15 cellular contexts compared by ENCODE assay signal in genomic region chr17:45220079-45220478, GRCh38. TPM values are rescaled to one million over a fixed set of nuclear protein-coding genes. Genes with fewer than 3 reads are reported as not detected.
DNase-seq lines count a peak whose midpoint lies in the region; ATAC-seq, FAIRE-seq and TF ChIP-seq lines count a peak whose summit lies in the region.
"Had no signal": no experiment of that assay in that cellular context is flagged by ENCODE, and none has a peak within 500 bp of the region (broad histone marks: within the 10 kb centered on the region; RNA-seq: fewer than 3 reads in every experiment).

No MANE protein-coding gene starts in this region.

- H3K4me3 ChIP-seq in BLaER1 treated with 17β-estradiol and CSF1 and Interleukin-3, amounts not matched to agents 10 nM and 100 nM, result peak overlapping the region in 9 of 10 experiments; percentile 93 to 100 (median 98); a peak in 17 of 20 replicates
- H3K4me3 ChIP-seq in small intestine (ENCODE audit: low read depth in 1 of 2, low read length in 2 of 2), result no peak overlapping the region
- H3K4me3 ChIP-seq: prostate gland, SJSA1 had no signal

- FAIRE-seq in GM12892 (lab: Jason Lieb, UNC), result peak; percentile 24
- no peak for FAIRE-seq in small intestine (lab: Jason Lieb, UNC)
- FAIRE-seq: GM12891 had no signal

- peaks cover 47 to 65% (median 56%) of the 10 kb centered on the region in 10 experiments for H3K4me1 ChIP-seq in BLaER1 treated with 17β-estradiol and CSF1 and Interleukin-3, amounts not matched to agents 10 nM and 100 nM
- H3K4me1 ChIP-seq in small intestine (ENCODE audit: control insufficient read depth in 2 of 2, insufficient read depth in 1 of 2, low read depth in 1 of 2, low read length in 1 of 2), result no peaks in the 10 kb centered on the region
- H3K4me1 ChIP-seq: prostate gland had no signal

- peak overlapping the region; percentile 90 to 99 (median 97) for H3K9ac ChIP-seq in BLaER1 treated with 17β-estradiol and CSF1 and Interleukin-3, amounts not matched to agents 10 nM and 100 nM

- H3K9me3 Mint-ChIP-seq in activated T-helper 17 cell treated with anti-CD3 and anti-CD28 coated beads, Interleukin-2, amount 50 U/mL, for 72 hours, result no peaks in the 10 kb centered on the region
- H3K9me3 Mint-ChIP-seq in natural killer cell treated with Interleukin-12 subunit alpha and Interleukin-12 subunit beta and Interleukin-15 and Interleukin-18, amount 100 ng/mL, for 72 hours, result no peaks in the 10 kb centered on the region

- WGBS in small intestine, 3 donors, result 76 to 85% (median 83%) methylated on average over 3 of the region's 3 CpGs

- H3K27ac ChIP-seq in BLaER1 treated with 17β-estradiol and CSF1 and Interleukin-3, amounts not matched to agents 10 nM and 100 nM, result peak overlapping the region in 10 of 11 experiments; percentile 31 to 100 (median 99); a peak in 17 of 22 replicates
- H3K27ac ChIP-seq in small intestine (ENCODE audit: low read depth in 1 of 2, low read length in 1 of 2), result no peak overlapping the region
- H3K27ac ChIP-seq: brain microvascular endothelial cell, prostate gland, SJSA1 had no signal

- TF ChIP-seq POLR2A in GM12892 (IDR thresholded peaks at IDR 0.05; ENCODE audit: low read depth, low read length), result no peak

- H3K36me3 ChIP-seq in BLaER1 treated with 17β-estradiol and CSF1 and Interleukin-3, amounts not matched to agents 10 nM and 100 nM, result peaks cover 0 to 74% (median 37%) of the 10 kb centered on the region in 11 experiments; a peak in 17 of 22 replicates
- no peaks in the 10 kb centered on the region for H3K36me3 ChIP-seq in small intestine (ENCODE audit: control insufficient read depth in 2 of 2, insufficient read depth in 2 of 2, low read length in 2 of 2)
- H3K36me3 ChIP-seq: brain microvascular endothelial cell, prostate gland, SJSA1, transverse colon had no signal

- no peaks in the 10 kb centered on the region for H3K9me3 ChIP-seq in BLaER1 treated with 17β-estradiol and CSF1 and Interleukin-3, amounts not matched to agents 10 nM and 100 nM (replicated peaks in 1 of 11)
- H3K9me3 ChIP-seq in small intestine (ENCODE audit: control insufficient read depth, low read depth), result no peaks in the 10 kb centered on the region
- H3K9me3 ChIP-seq: prostate gland, SJSA1, transverse colon had no signal

- peaks cover 11% of the 10 kb centered on the region for H3K4me1 Mint-ChIP-seq in activated T-helper 17 cell treated with anti-CD3 and anti-CD28 coated beads, Interleukin-2, amount 50 U/mL, for 72 hours
- H3K4me1 Mint-ChIP-seq in natural killer cell treated with Interleukin-12 subunit alpha and Interleukin-12 subunit beta and Interleukin-15 and Interleukin-18, amount 100 ng/mL, for 72 hours (ENCODE audit: low read depth in 2 of 2), result peaks cover 41 to 45% of the 10 kb centered on the region in 2 donors

- H3K4me2 ChIP-seq in BLaER1 treated with 17β-estradiol and CSF1 and Interleukin-3, amounts not matched to agents 10 nM and 100 nM, result peak overlapping the region; percentile 96 to 100 (median 99)

- ATAC-seq in activated T-helper 17 cell treated with anti-CD3 and anti-CD28 coated beads, Interleukin-2, amount 50 U/mL, for 72 hours (replicated peaks), result no peak
- no peak for ATAC-seq in natural killer cell treated with Interleukin-12 subunit alpha and Interleukin-12 subunit beta and Interleukin-15 and Interleukin-18, amount 100 ng/mL, for 72 hours

- no peaks in the 10 kb centered on the region for H3K27me3 Mint-ChIP-seq in activated T-helper 17 cell treated with anti-CD3 and anti-CD28 coated beads, Interleukin-2, amount 50 U/mL, for 72 hours
- no peaks in the 10 kb centered on the region for H3K27me3 Mint-ChIP-seq in natural killer cell treated with Interleukin-12 subunit alpha and Interleukin-12 subunit beta and Interleukin-15 and Interleukin-18, amount 100 ng/mL, for 72 hours

- H3K27ac Mint-ChIP-seq in activated T-helper 17 cell treated with anti-CD3 and anti-CD28 coated beads, Interleukin-2, amount 50 U/mL, for 72 hours, result peak overlapping the region; percentile 80
- peak overlapping the region; percentile 71 to 81 for H3K27ac Mint-ChIP-seq in natural killer cell treated with Interleukin-12 subunit alpha and Interleukin-12 subunit beta and Interleukin-15 and Interleukin-18, amount 100 ng/mL, for 72 hours

- H3K36me3 Mint-ChIP-seq in activated T-helper 17 cell treated with anti-CD3 and anti-CD28 coated beads, Interleukin-2, amount 50 U/mL, for 72 hours (ENCODE audit: low read depth), result peaks cover 92% of the 10 kb centered on the region
- no peaks in the 10 kb centered on the region for H3K36me3 Mint-ChIP-seq in natural killer cell treated with Interleukin-12 subunit alpha and Interleukin-12 subunit beta and Interleukin-15 and Interleukin-18, amount 100 ng/mL, for 72 hours

- peaks cover 0 to 54% (median 12%) of the 10 kb centered on the region in 11 experiments; a peak in 10 of 22 replicates for H4K20me1 ChIP-seq in BLaER1 treated with 17β-estradiol and CSF1 and Interleukin-3, amounts not matched to agents 10 nM and 100 nM

- DNase-seq in GM12892 (ENCODE audit: insufficient read length) (no peak), NCI-H2196 treated with DMSO at 0.1 percent for 48 hours (lab: John Stamatoyannopoulos, UW; ENCODE audit: unreplicated experiment) (no peak), small intestine (no peak)
- no peak for DNase-seq in natural killer cell treated with Interleukin-12 subunit alpha and Interleukin-12 subunit beta and Interleukin-15 and Interleukin-18, amount 100 ng/mL, for 72 hours (ENCODE audit: low spot score)
- no peak for DNase-seq in NK-92 treated with Interleukin-12 subunit alpha and Interleukin-12 subunit beta, amount 100 ng/mL, for 24 hours (lab: John Stamatoyannopoulos, UW)
- DNase-seq: brain microvascular endothelial cell; effector CD8-positive, alpha-beta T cell; transverse colon had no signal

- H3K4me3 Mint-ChIP-seq in activated T-helper 17 cell treated with anti-CD3 and anti-CD28 coated beads, Interleukin-2, amount 50 U/mL, for 72 hours, result peak overlapping the region; percentile 89
- H3K4me3 Mint-ChIP-seq in natural killer cell treated with Interleukin-12 subunit alpha and Interleukin-12 subunit beta and Interleukin-15 and Interleukin-18, amount 100 ng/mL, for 72 hours, result peak overlapping the region; percentile 81

- no peaks in the 10 kb centered on the region for H3K27me3 ChIP-seq in BLaER1 treated with 17β-estradiol and CSF1 and Interleukin-3, amounts not matched to agents 10 nM and 100 nM
- H3K27me3 ChIP-seq in small intestine (ENCODE audit: control insufficient read depth in 2 of 2, insufficient read depth in 2 of 2, low read length in 2 of 2), result peaks cover 0 to 2% of the 10 kb centered on the region in 2 donors

RNA-seq across cellular contexts. Expression of gene FMNL1, which starts 1.6 kb away (rescaled TPM):
- polyA plus RNA-seq in GM12892 (2012; ENCODE audit: missing spikeins), result 54.8 TPM
- total RNA-seq in activated T-helper 17 cell treated with anti-CD3 and anti-CD28 coated beads, Interleukin-2, amount 50 U/mL, for 72 hours, result 100 to 1,000 TPM; 262 to 496 TPM
- total RNA-seq in natural killer cell treated with Interleukin-12 subunit alpha and Interleukin-12 subunit beta and Interleukin-15 and Interleukin-18, amount 100 ng/mL, for 72 hours, result 100 to 1,000 TPM; 280 to 380 TPM
- polyA plus RNA-seq in small intestine, result 10 to 100 TPM in 1 of 3 donors, 1 to 10 TPM in 2; 3.1 to 15.4 (median 8.3) TPM
- total RNA-seq: SJSA1 had no signal

RNA-seq across cellular contexts. Expression of gene SPATA32, which starts 41.8 kb away (rescaled TPM):
- polyA plus RNA-seq in GM12892 (2012; ENCODE audit: missing spikeins), result 0.74 TPM
- under 1 TPM; 0.13 to 0.32 TPM for total RNA-seq in activated T-helper 17 cell treated with anti-CD3 and anti-CD28 coated beads, Interleukin-2, amount 50 U/mL, for 72 hours
- total RNA-seq in natural killer cell treated with Interleukin-12 subunit alpha and Interleukin-12 subunit beta and Interleukin-15 and Interleukin-18, amount 100 ng/mL, for 72 hours, result under 1 TPM; 0.62 to 0.81 TPM
- under 1 TPM in 1 of 3 donors, not detected in 2; 0.04 TPM for polyA plus RNA-seq in small intestine
- total RNA-seq: lung microvascular endothelial cell, SJSA1 had no signal
- polyA plus RNA-seq: BJ had no signal

RNA-seq across cellular contexts. Expression of gene HEXIM2, which starts 58.4 kb away (rescaled TPM):
- polyA plus RNA-seq in GM12892 (2012; ENCODE audit: missing spikeins), result 4.4 TPM
- 1 to 10 TPM; 6.1 to 8.5 TPM for total RNA-seq in activated T-helper 17 cell treated with anti-CD3 and anti-CD28 coated beads, Interleukin-2, amount 50 U/mL, for 72 hours
- total RNA-seq in natural killer cell treated with Interleukin-12 subunit alpha and Interleukin-12 subunit beta and Interleukin-15 and Interleukin-18, amount 100 ng/mL, for 72 hours, result 10 to 100 TPM in 1 of 2 donors, 1 to 10 TPM in 1; 6.1 to 10.7 TPM
- 10 to 100 TPM; 11.2 to 13.3 (median 13.0) TPM for polyA plus RNA-seq in small intestine

Comparison
In these comparisons a context has a peak if more than half of its experiments do, and no peak if none do; other contexts are left out.
1. H3K27ac ChIP-seq: peak in BLaER1 treated with 17β-estradiol and CSF1 and Interleukin-3, amounts not matched to agents 10 nM and 100 nM (10 of 11); none in small intestine (0 of 2).
2. H3K4me3 ChIP-seq: peak in BLaER1 treated with 17β-estradiol and CSF1 and Interleukin-3, amounts not matched to agents 10 nM and 100 nM (9 of 10); none in small intestine (0 of 2).